In the genomic region with DNA sequence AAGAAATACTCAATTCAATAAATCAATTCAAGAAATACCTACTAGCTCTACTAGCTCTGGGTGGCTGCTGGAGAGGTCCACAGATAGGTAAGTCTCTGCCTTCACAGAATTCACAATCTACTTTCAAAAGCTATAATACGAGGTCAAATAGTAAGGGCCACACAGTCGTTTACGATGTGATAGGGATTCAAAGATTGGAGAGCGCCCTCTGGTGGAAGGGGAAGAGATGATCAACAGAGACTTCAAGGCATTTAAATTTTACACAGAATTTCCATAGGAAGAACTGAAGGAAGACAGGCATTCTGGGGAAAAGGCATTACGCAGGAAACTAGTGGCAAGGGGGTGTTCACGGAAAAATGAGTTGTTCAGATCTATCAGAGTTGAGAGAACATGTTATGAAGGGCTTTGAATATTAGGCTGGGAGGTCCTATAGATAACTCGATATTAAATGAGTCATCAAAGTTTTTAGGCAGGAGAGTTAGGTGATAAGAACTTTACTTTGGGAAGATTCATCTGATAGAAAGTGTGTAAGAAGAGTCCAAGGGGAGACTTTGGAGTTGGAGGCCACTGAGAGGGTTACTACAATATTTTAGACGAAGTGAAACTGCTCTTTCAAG, we compare ENCODE assay signal across 8 cellular contexts.
DNase-seq lines count a peak whose midpoint lies in the region; ATAC-seq and TF ChIP-seq lines count a peak whose summit lies in the region.

No MANE protein-coding gene starts in this region.

- intact Hi-C loops in mucosa of descending colon (cut with DNase I, micrococcal nuclease): loop anchor here (10.0 kb wide), 1 partner anchor 162 kb away; no protein-coding TSS in a partner anchor

- peak; percentile 87 for TF ChIP-seq CTCF in AG10803 (conservative IDR thresholded peaks at IDR 0.05; ENCODE audit: low read length)
- no peak for TF ChIP-seq CTCF in mucosa of descending colon (IDR thresholded peaks at IDR 0.05)

- no peaks in the 10 kb centered on the region for H3K9me3 ChIP-seq in mucosa of descending colon

- H3K4me3 ChIP-seq in AG10803 (ENCODE audit: low read length) (no peak overlapping the region), H7 (ENCODE audit: insufficient read depth, low read depth, low read length) (no peak overlapping the region), mucosa of descending colon (no peak overlapping the region)

- no peaks in the 10 kb centered on the region for H3K27me3 ChIP-seq in H7 (ENCODE audit: control insufficient read depth, insufficient read depth, low read length)

- H3K4me1 ChIP-seq in mucosa of descending colon (ENCODE audit: low read depth): no peaks in the 10 kb centered on the region

- peak; percentile 81 for ATAC-seq in mucosa of descending colon
- ATAC-seq in HG02970 (IDR thresholded peaks at IDR 0.05; ENCODE audit: low FRiP score, unreplicated experiment): no peak

- DNase-seq in AG10803 (ENCODE audit: low read depth): peak; percentile 70
- peak; percentile 46 for DNase-seq in H7
- DNase-seq in NCI-H69 (lab: John Stamatoyannopoulos, UW): peak; percentile 89
- DNase-seq in activated CD4-positive, alpha-beta T cell treated with anti-CD3 and anti-CD28 coated beads, Interleukin-2, amount 50 U/mL, for 24 hours (ENCODE audit: low read depth in 1 of 2, low spot score in 1 of 2): peak; percentile 6 to 66
- peak; percentile 10 for DNase-seq in effector CD8-positive, alpha-beta T cell (lab: John Stamatoyannopoulos, UW)
- peak in 1 of 3 donors; percentile 80 for DNase-seq in mucosa of descending colon
- peak; percentile 35 for DNase-seq in stimulated activated naive CD4-positive, alpha-beta T cell treated with Interleukin-2 at 50 U/mL for 16 hours (lab: John Stamatoyannopoulos, UW)

- H3K36me3 ChIP-seq in H7 (replicated peaks; ENCODE audit: control insufficient read depth, insufficient read depth, low read length): no peaks in the 10 kb centered on the region
- no peaks in the 10 kb centered on the region for H3K36me3 ChIP-seq in mucosa of descending colon (ENCODE audit: low read depth)
